Comparison of ENCODE assay signal across 1 cellular context in the genomic region with DNA sequence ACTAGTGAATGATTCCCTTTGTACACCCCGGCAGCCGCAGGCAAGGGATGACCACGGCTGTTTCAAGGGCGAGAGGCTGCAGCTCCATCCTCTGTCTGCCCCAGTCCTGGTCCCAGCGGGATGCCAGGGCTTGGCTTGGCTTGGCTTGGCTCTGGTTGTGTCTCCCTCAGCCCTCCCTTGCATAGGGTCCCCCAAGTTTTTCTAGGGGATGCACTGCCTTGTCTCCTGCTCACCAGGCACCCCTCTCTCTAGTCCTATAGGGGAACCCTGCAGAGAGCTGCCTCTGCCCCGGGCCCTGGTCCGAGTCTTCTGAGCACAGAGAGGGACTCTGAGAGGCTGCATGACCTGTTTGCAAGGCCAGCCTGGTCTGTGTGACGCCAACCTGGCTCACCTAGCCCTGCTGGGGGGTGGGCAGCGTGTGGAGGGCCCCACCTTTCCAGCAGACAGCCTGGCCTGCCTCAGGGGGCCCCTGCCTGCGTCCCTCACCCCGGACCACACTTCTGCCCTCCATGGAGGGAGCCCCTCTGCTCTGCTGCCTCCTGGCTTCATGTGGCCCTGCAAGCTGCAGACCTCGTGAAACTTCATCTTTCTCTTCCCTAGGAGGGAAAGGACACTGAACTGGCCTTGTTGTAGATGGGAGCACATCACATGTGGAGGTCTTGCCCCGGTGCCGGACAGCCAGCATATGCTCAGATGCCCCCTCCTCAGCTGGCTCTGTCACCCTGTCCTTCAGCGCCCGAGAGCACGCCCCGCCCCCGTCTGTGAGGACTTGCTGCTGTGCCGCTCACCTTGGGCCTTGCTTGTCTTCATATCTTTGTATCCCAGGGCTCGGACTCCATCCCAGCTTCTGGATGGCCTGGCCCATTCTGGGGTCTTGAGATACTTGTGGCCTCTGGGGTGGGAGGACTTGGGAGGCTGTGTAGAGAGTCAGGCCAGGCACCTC.
TF ChIP-seq lines count a peak whose summit lies in the region.

No MANE protein-coding gene starts in this region.

TF ChIP-seq in IMR-90, 13 proteins besides CTCF, POLR2A, EP300 and RAD21:
- no peak for TF ChIP-seq SMC3 (IDR thresholded peaks at IDR 0.05; ENCODE audit: low read depth, low read length)
- TF ChIP-seq MAFK (IDR thresholded peaks at IDR 0.05; ENCODE audit: low read depth, low read length), result no peak
